11 cellular contexts compared by ENCODE assay signal in the genomic region with DNA sequence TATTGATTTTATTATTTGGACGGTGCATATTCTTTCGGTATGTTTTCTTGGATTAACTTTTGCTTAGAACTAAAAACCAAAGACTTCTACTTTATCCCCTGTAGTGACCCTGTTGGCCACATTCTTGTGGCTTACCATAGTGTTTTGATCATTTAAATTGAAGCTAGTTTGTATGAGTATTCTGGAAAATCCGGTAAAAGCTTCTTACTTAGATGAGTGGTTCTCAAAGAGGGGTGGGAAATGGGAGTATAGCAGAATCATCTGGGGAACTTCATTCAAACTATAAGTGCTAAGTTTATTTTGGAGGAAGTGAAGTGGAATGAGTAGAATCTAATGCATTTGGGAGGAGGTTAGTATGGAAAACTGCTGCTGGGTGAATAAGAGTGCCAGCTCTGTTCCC. TPM values are rescaled to one million over a fixed set of nuclear protein-coding genes. Genes with fewer than 3 reads are reported as not detected.
DNase-seq lines count a peak whose midpoint lies in the region; ATAC-seq and TF ChIP-seq lines count a peak whose summit lies in the region.
"Had no signal": no experiment of that assay in that cellular context is flagged by ENCODE, and none has a peak within 500 bp of the region (broad histone marks: within the 10 kb centered on the region; RNA-seq: fewer than 3 reads in every experiment).

No MANE protein-coding gene starts in this region.

- no peak overlapping the region for H3K9ac ChIP-seq in BLaER1

- H3K4me1 ChIP-seq in BLaER1 = peaks cover 48% of the 10 kb centered on the region

- peaks cover 84% of the 10 kb centered on the region for H4K20me1 ChIP-seq in BLaER1

- DNase-seq in MG63 (no peak), nephron progenitor cell (no peak), GM20000 (ENCODE audit: low spot score) (no peak), NCI-H226 (no peak), UCSD-AML1 (lab: John Stamatoyannopoulos, UW; ENCODE audit: unreplicated experiment) (no peak), NCI-H128 (lab: John Stamatoyannopoulos, UW; ENCODE audit: unreplicated experiment) (no peak)
- DNase-seq in central memory CD8-positive, alpha-beta T cell (ENCODE audit: low spot score in 2 of 2) = no peak
- DNase-seq: dermis blood vessel endothelial cell, EL, mesendoderm had no signal

- ATAC-seq in central memory CD8-positive, alpha-beta T cell (replicated peaks; ENCODE audit: extremely low read depth, poor library complexity, severe bottlenecking) = no peak

- H3K27ac Mint-ChIP-seq in central memory CD8-positive, alpha-beta T cell (ENCODE audit: low read depth) = no peak overlapping the region
- H3K27ac Mint-ChIP-seq in nephron progenitor cell = peak overlapping the region; percentile 79

- peaks cover 61% of the 10 kb centered on the region for H3K4me1 Mint-ChIP-seq in central memory CD8-positive, alpha-beta T cell
- peaks cover 43% of the 10 kb centered on the region for H3K4me1 Mint-ChIP-seq in nephron progenitor cell

- peaks cover 29% of the 10 kb centered on the region for H3K36me3 ChIP-seq in BLaER1
- peaks cover 10% of the 10 kb centered on the region for H3K36me3 ChIP-seq in MG63

- H3K9me3 ChIP-seq in BLaER1 = no peaks in the 10 kb centered on the region
- no peaks in the 10 kb centered on the region for H3K9me3 ChIP-seq in MG63

- H3K4me3 Mint-ChIP-seq in central memory CD8-positive, alpha-beta T cell = peak overlapping the region; percentile 26
- H3K4me3 Mint-ChIP-seq in nephron progenitor cell = peak overlapping the region; percentile 95

- no peaks in the 10 kb centered on the region for H3K27me3 ChIP-seq in BLaER1
- H3K27me3 ChIP-seq in MG63 = no peaks in the 10 kb centered on the region

- H3K27me3 Mint-ChIP-seq in central memory CD8-positive, alpha-beta T cell = no peaks in the 10 kb centered on the region
- no peaks in the 10 kb centered on the region for H3K27me3 Mint-ChIP-seq in nephron progenitor cell (ENCODE audit: low read depth, poor library complexity)

- TF ChIP-seq CTCF in nephron progenitor cell (IDR thresholded peaks at IDR 0.05) (no peak), GM20000 (IDR thresholded peaks at IDR 0.05; ENCODE audit: extremely low read depth, missing control alignments) (no peak)

- no peaks in the 10 kb centered on the region for H3K9me3 Mint-ChIP-seq in central memory CD8-positive, alpha-beta T cell
- no peaks in the 10 kb centered on the region for H3K9me3 Mint-ChIP-seq in nephron progenitor cell

- no peak overlapping the region for H3K27ac ChIP-seq in BLaER1

- H3K36me3 Mint-ChIP-seq in central memory CD8-positive, alpha-beta T cell (ENCODE audit: insufficient read depth) = peaks cover 44% of the 10 kb centered on the region
- peaks cover 5% of the 10 kb centered on the region for H3K36me3 Mint-ChIP-seq in nephron progenitor cell (ENCODE audit: low read depth)

- H3K4me2 ChIP-seq in BLaER1 = peak overlapping the region; percentile 42

- H3K4me3 ChIP-seq in BLaER1 = no peak overlapping the region
- H3K4me3 ChIP-seq in MG63 = 0 out of 2 replicates have a peak overlapping the region, but pooled peaks have one; percentile 8

RNA-seq across cellular contexts. Expression of a gene that starts 3.8 kb away (rescaled TPM):
- total RNA-seq in MG63 (2014; rRNA removed; shearing (Covaris generic); ENCODE audit: low replicate concordance) = 108 and 180 TPM in 2 replicates

RNA-seq across cellular contexts. Expression of a gene that starts 55.2 kb away (rescaled TPM):
- not detected in 2 replicates for total RNA-seq in MG63 (2014; rRNA removed; shearing (Covaris generic); ENCODE audit: low replicate concordance)
